ENCODE assay signal across 18 cellular contexts in the genomic region with DNA sequence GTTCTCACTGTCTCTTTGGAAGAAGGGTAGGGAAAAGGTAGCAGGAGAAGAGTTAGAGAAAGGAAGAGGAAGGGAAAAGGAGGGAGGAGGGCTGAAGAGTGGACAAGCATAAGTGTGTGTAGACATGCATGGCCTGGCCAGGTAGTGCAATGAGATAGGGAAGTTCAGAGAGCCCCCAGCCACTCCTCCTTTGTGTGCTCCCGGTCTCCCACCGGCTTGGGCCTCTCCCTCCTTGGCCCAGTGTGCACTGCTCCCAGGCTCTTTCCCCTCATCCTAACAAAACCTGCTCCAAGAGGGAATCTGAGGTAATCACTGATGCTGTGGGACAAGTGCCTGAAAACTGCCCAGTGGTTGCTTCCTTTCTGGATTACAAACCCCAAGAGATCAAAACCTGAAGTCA. TPM values are rescaled to one million over a fixed set of nuclear protein-coding genes. Genes with fewer than 3 reads are reported as not detected.
A peak's percentile ranks its signal among the peaks of the same experiment; 100 is the strongest.
DNase-seq lines count a peak whose midpoint lies in the region; ATAC-seq and TF ChIP-seq lines count a peak whose summit lies in the region.
"Had no signal": no experiment of that assay in that cellular context is flagged by ENCODE, and none has a peak within 500 bp of the region (broad histone marks: within the 10 kb centered on the region; RNA-seq: fewer than 3 reads in every experiment).

No MANE protein-coding gene starts in this region.

- peak overlapping the region; percentile 5 for H3K27ac Mint-ChIP-seq in Calu3 (ENCODE audit: unreplicated experiment)
- H3K27ac Mint-ChIP-seq in T-helper 17 cell = peak overlapping the region; percentile 49
- H3K27ac Mint-ChIP-seq in stimulated activated memory B cell treated with anti-CD40 and anti-IgM and Interleukin-4, amounts not matched to agents 10 μg/mL and 1 μg/mL and 100 μg/mL, for 72 hours = peak overlapping the region; percentile 23
- H3K27ac Mint-ChIP-seq: CD8-positive, alpha-beta memory T cell had no signal

- BruUV-seq in Calu3 (replicated peaks; lab: Mats Ljungman, UMichigan) = no TSS peak

- peaks cover 38% of the 10 kb centered on the region for H3K36me3 Mint-ChIP-seq in Calu3 (ENCODE audit: insufficient read depth, unreplicated experiment)
- no peaks in the 10 kb centered on the region for H3K36me3 Mint-ChIP-seq in T-helper 17 cell (ENCODE audit: low read depth)
- H3K36me3 Mint-ChIP-seq in stimulated activated memory B cell treated with anti-CD40 and anti-IgM and Interleukin-4, amounts not matched to agents 10 μg/mL and 1 μg/mL and 100 μg/mL, for 72 hours = no peaks in the 10 kb centered on the region
- H3K36me3 Mint-ChIP-seq: CD4-positive, CD25-positive, alpha-beta regulatory T cell; CD8-positive, alpha-beta memory T cell had no signal

- TF ChIP-seq CTCF in Calu3 (IDR thresholded peaks at IDR 0.05; ENCODE audit: unreplicated experiment) = no peak

- DNase-seq in Calu3 (no peak), T-helper 17 cell (no peak), mesenteric fat pad (ENCODE audit: low spot score) (peak; percentile 51), DMS153 (lab: John Stamatoyannopoulos, UW) (no peak), kidney glomerular epithelial cell (lab: John Stamatoyannopoulos, UW) (no peak), dermis blood vessel endothelial cell (no peak)
- DNase-seq: BE2C; C1 segment of cervical spinal cord; CD4-positive, CD25-positive, alpha-beta regulatory T cell; CD8-positive, alpha-beta memory T cell; COR-L47; DMS53; DND-41; EL; HCEC 1CT had no signal

- intact Hi-C loops in Calu3 (cut with micrococcal nuclease; ENCODE audit: unreplicated experiment) = loop anchor here (5.0 kb wide), 1 partner anchor 95 kb away; no protein-coding TSS in a partner anchor

- H3K4me3 Mint-ChIP-seq in Calu3 (ENCODE audit: low read depth, unreplicated experiment) = no peak overlapping the region
- no peak overlapping the region for H3K4me3 Mint-ChIP-seq in T-helper 17 cell
- no peak overlapping the region for H3K4me3 Mint-ChIP-seq in stimulated activated memory B cell treated with anti-CD40 and anti-IgM and Interleukin-4, amounts not matched to agents 10 μg/mL and 1 μg/mL and 100 μg/mL, for 72 hours

- no peaks in the 10 kb centered on the region for H3K9me3 Mint-ChIP-seq in Calu3 (ENCODE audit: low read depth, unreplicated experiment)
- H3K9me3 Mint-ChIP-seq in stimulated activated memory B cell treated with anti-CD40 and anti-IgM and Interleukin-4, amounts not matched to agents 10 μg/mL and 1 μg/mL and 100 μg/mL, for 72 hours = no peaks in the 10 kb centered on the region
- H3K9me3 Mint-ChIP-seq: CD4-positive, CD25-positive, alpha-beta regulatory T cell; CD8-positive, alpha-beta memory T cell had no signal

- CTCF ChIA-PET in Calu3 (lab: Charles Lee) = interaction anchor here (1.7 to 2.2 kb wide), 3 partner anchors 9 to 78 kb away, joined by 16 to 23 read pairs (median 18); no protein-coding TSS in a partner anchor

- H3K4me1 Mint-ChIP-seq in Calu3 (ENCODE audit: low read depth, unreplicated experiment) = peaks cover 8% of the 10 kb centered on the region
- peaks cover 22% of the 10 kb centered on the region for H3K4me1 Mint-ChIP-seq in T-helper 17 cell
- H3K4me1 Mint-ChIP-seq in stimulated activated memory B cell treated with anti-CD40 and anti-IgM and Interleukin-4, amounts not matched to agents 10 μg/mL and 1 μg/mL and 100 μg/mL, for 72 hours = peaks cover 44% of the 10 kb centered on the region

- H3K27me3 Mint-ChIP-seq in Calu3 (ENCODE audit: unreplicated experiment) (peaks cover 52% of the 10 kb centered on the region), T-helper 17 cell (peaks cover 46% of the 10 kb centered on the region)
- no peaks in the 10 kb centered on the region for H3K27me3 Mint-ChIP-seq in stimulated activated memory B cell treated with anti-CD40 and anti-IgM and Interleukin-4, amounts not matched to agents 10 μg/mL and 1 μg/mL and 100 μg/mL, for 72 hours

- no peaks in the 10 kb centered on the region for H3K9me3 ChIP-seq in T-helper 17 cell (ENCODE audit: control insufficient read depth, low read length, poor library complexity, severe bottlenecking)
- H3K9me3 ChIP-seq: BE2C had no signal

- ATAC-seq in T-helper 17 cell = no peak
- no peak for ATAC-seq in stimulated activated memory B cell treated with anti-CD40 and anti-IgM and Interleukin-4, amounts not matched to agents 10 μg/mL and 1 μg/mL and 100 μg/mL, for 72 hours
- ATAC-seq: GM12878 had no signal

RNA-seq across cellular contexts. Expression of gene LEMD1, which starts 10.3 kb away (rescaled TPM):
- total RNA-seq in Calu3 (2022) (15.3 and 17.2 TPM in 2 replicates), T-helper 17 cell (not detected), mesenteric fat pad (not detected), dermis blood vessel endothelial cell (not detected in 2 replicates)
- total RNA-seq: CD4-positive, CD25-positive, alpha-beta regulatory T cell; GM12878; HT1080 had no signal

RNA-seq across cellular contexts. Expression of gene BLACAT1, which starts 23.7 kb away (rescaled TPM):
- total RNA-seq in Calu3 (2022) (14.2 TPM in 2 replicates), T-helper 17 cell (under 1 TPM; 0.10 TPM), mesenteric fat pad (not detected), dermis blood vessel endothelial cell (0.19 TPM in 1 of 2 replicates, not detected in the other)

Comparison
In these comparisons a context has a peak if more than half of its experiments do, and no peak if none do; other contexts are left out.
1. RNA of gene LEMD1, which starts 10.3 kb away (total RNA-seq): 15.3 to 17.2 TPM in Calu3; not detected in T-helper 17 cell, not detected in mesenteric fat pad (single experiment) and not detected in dermis blood vessel endothelial cell; every median in the first group is over 10 times any median in the second.
2. RNA of gene BLACAT1, which starts 23.7 kb away (total RNA-seq): 14.2 TPM in Calu3; 0.10 TPM in T-helper 17 cell, not detected in mesenteric fat pad (single experiment) and 0.19 TPM in dermis blood vessel endothelial cell; every median in the first group is over 10 times any median in the second.
3. Peak in every context shown above with its lines, with median percentiles within 50 percentile points of each other: H3K27ac Mint-ChIP-seq.